9 cellular contexts compared by ENCODE assay signal in genomic region chr5:180686799-180687198, GRCh38. TPM values are rescaled to one million over a fixed set of nuclear protein-coding genes. Genes with fewer than 3 reads are reported as not detected.
"Had no signal": no experiment of that assay in that cellular context is flagged by ENCODE, and none has a peak within 500 bp of the region (broad histone marks: within the 10 kb centered on the region; RNA-seq: fewer than 3 reads in every experiment).

No MANE protein-coding gene starts in this region.

RNA-seq across cellular contexts. Expression of gene FLT4, which starts 37.4 kb away (rescaled TPM):
- total RNA-seq: MCF 10A, OCI-LY7, PC-9, RPMI7951 had no signal

RNA-seq across cellular contexts. Expression of gene OR2Y1, which starts 53.1 kb away (rescaled TPM):
- total RNA-seq: LHCN-M2, MCF 10A, NCI-H460, OCI-LY7, PC-9, Right ventricle myocardium inferior, RPMI7951, SJCRH30, SK-MEL-5 had no signal
